In the genomic region with DNA sequence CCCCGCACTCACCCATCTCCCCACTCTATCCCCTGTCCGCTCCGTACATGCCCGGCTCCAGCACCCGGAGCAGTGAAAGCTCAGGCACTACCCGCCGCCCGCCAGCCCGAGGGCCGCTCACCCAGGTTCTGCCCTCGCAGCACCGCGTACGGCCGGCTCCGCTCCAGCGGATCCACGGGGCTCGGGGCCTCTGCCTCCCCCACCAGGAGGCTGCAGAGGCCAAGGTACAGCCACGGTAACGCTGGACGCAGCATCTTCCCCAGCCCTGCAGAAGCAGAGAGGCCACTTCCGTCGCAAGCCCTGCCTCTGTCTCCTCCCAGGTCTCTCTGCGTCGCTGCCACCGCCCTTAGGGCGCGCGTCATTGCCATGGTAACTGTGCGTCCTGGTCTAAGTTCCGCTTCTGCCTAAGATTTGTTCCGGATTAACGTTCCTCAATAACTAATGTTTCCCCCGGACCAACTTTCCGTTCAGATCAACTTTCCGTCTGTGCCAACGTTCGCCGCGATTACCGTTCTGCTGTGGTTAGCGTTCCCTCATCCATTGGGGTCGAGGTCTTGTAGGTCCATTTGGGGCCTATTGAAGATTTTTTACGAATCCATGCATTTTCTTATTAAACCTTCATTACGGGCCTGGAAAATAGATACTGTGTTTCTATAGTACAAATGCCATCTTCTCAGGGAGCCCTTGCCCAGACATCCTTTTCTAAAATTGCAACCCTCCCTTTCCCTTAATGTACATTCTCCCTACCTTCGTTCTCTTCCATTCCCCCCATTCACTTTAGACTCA, we compare ENCODE assay signal across 8 cellular contexts. TPM values are rescaled to one million over a fixed set of nuclear protein-coding genes. Genes with fewer than 3 reads are reported as not detected.
DNase-seq lines count a peak whose midpoint lies in the region; ATAC-seq and TF ChIP-seq lines count a peak whose summit lies in the region.

C12orf76 (minus strand) TSS at position 281 of the 786 bp plus-strand sequence; CDS start at position 254, 27 bp downstream.

- H3K9me3 ChIP-seq in BE2C = no peaks in the 10 kb centered on the region

- TF ChIP-seq CTCF in BE2C (IDR thresholded peaks at IDR 0.05; ENCODE audit: low read depth, low read length) (no peak), coronary artery (IDR thresholded peaks at IDR 0.05) (no peak)

- DNase-seq in BE2C (peak; percentile 95), GM19240 (ENCODE audit: insufficient read length, low spot score) (peak; percentile 77), NCI-H526 (lab: John Stamatoyannopoulos, UW) (peak; percentile 84 to 96), coronary artery (ENCODE audit: low spot score) (peak; percentile 95), left kidney (ENCODE audit: low read depth, low spot score) (peak; percentile 98)
- DNase-seq in activated CD4-positive, alpha-beta T cell treated with anti-CD3 and anti-CD28 coated beads for 48 hours = peak; percentile 94
- peak; percentile 90 to 91 for DNase-seq in stimulated activated CD4-positive, alpha-beta T cell treated with anti-CD3 and anti-CD28 coated beads, Interleukin-2, amount 100 ng/mL, for 24 hours

- peak; percentile 98 for ATAC-seq in HG03460 (IDR thresholded peaks at IDR 0.05; ENCODE audit: unreplicated experiment)

- H3K36me3 ChIP-seq in BE2C = peaks cover 3% of the 10 kb centered on the region; the same call in 1 of the 2 replicates

- H3K27me3 ChIP-seq in BE2C = no peaks in the 10 kb centered on the region

- H3K4me1 ChIP-seq in BE2C = peaks cover 4% of the 10 kb centered on the region; the same call in 1 of the 2 replicates

- peak within 1 kb of the TSS; percentile 79 for H3K4me3 ChIP-seq in BE2C (ENCODE audit: low read depth, low read length)
- H3K4me3 ChIP-seq in coronary artery = peak within 1 kb of the TSS; percentile 92

- H3K27ac ChIP-seq in coronary artery = peak within 1 kb of the TSS; percentile 63 to 85

RNA-seq across cellular contexts. Expression of gene C12orf76, which starts in this region (rescaled TPM):
- polyA plus RNA-seq in BE2C (2012; ENCODE audit: insufficient read depth, insufficient read length, low read depth) = 24.5 TPM

Comparison
In these comparisons a context has a peak if more than half of its experiments do, and no peak if none do; other contexts are left out.
1. Peak in every context shown above with its lines: DNase-seq, ATAC-seq, H3K4me3 ChIP-seq and H3K27ac ChIP-seq.